ENCODE assay signal across 8 cellular contexts in the genomic region with DNA sequence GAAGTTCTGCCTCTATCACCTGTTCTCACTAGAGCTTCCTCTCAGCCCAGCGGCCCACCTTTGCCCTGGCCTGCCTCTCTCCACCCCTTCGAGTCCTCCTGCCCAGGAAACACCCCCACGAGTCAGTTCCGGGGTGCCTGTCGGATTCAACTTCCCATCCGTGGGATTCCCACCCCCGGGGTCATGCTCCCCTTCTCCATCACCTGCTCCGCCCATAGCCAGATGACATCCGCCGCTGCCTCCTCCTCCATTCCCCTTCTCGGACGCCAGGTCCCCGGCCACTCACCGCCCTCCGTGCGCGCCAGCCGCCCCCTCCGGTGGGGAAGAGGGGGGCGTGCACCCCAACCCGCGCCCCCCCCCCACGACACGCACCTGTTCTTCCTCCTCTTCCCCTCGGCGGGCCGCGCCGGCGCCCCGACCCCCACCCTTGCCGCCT. TPM values are rescaled to one million over a fixed set of nuclear protein-coding genes. Genes with fewer than 3 reads are reported as not detected.
DNase-seq lines count a peak whose midpoint lies in the region; ATAC-seq and TF ChIP-seq lines count a peak whose summit lies in the region.

No MANE protein-coding gene starts in this region.

- 0% methylated on average over 14 to 25 of the region's 32 CpGs for WGBS in upper lobe of left lung, 2 donors

- no peak for TF ChIP-seq EP300 in upper lobe of left lung (IDR thresholded peaks at IDR 0.05)

- TF ChIP-seq CTCF in AG04450 (IDR thresholded peaks at IDR 0.05; ENCODE audit: low read depth, low read length): no peak
- no peak for TF ChIP-seq CTCF in cardiac muscle cell (IDR thresholded peaks at IDR 0.05; ENCODE audit: low read depth, low read length)
- TF ChIP-seq CTCF in upper lobe of left lung (IDR thresholded peaks at IDR 0.05): no peak

- DNase-seq in AG04450 (ENCODE audit: low read depth, low spot score) (no peak), SJCRH30 (peak; percentile 42 to 48), cardiac muscle cell (ENCODE audit: low read depth in 1 of 2, low spot score in 1 of 2) (peak; percentile 12 to 58), posterior cingulate gyrus (peak; percentile 29 to 92 (median 52)), upper lobe of left lung (peak; percentile 81 to 91)
- peak; percentile 55 for DNase-seq in activated naive CD4-positive, alpha-beta T cell treated with anti-CD3 and anti-CD28 coated beads, Interleukin-2, amount 50 U/mL, for 16 hours

- H3K9me3 ChIP-seq in AG04450 (ENCODE audit: control insufficient read depth, insufficient read depth, low read length): no peaks in the 10 kb centered on the region; the same call in 1 of the 2 replicates
- no peaks in the 10 kb centered on the region for H3K9me3 ChIP-seq in SJCRH30 (replicated peaks)
- no peaks in the 10 kb centered on the region for H3K9me3 ChIP-seq in cardiac muscle cell (ENCODE audit: low read depth)
- no peaks in the 10 kb centered on the region for H3K9me3 ChIP-seq in upper lobe of left lung

- intact Hi-C loops in posterior cingulate gyrus (cut with DNase I): loop anchor here (5.0 to 10.0 kb wide), 3 partner anchors 46 to 179 kb away; a partner anchor contains a TSS

- CTCF ChIA-PET in AG04450 (lab: Charles Lee): interaction anchor here (0.5 kb wide), 2 partner anchors 8 to 283 kb away, joined by 3 to 4 read pairs; no protein-coding TSS in a partner anchor

- H3K4me1 ChIP-seq in SJCRH30: peaks cover 7% of the 10 kb centered on the region
- peaks cover 12% of the 10 kb centered on the region for H3K4me1 ChIP-seq in cardiac muscle cell (ENCODE audit: low read depth)
- H3K4me1 ChIP-seq in upper lobe of left lung: peaks cover 15 to 27% (median 16%) of the 10 kb centered on the region in 4 donors

- TF ChIP-seq POLR2A in upper lobe of left lung (IDR thresholded peaks at IDR 0.05): peak in 1 of 4 donors; percentile 50

- ATAC-seq in GM18867 (IDR thresholded peaks at IDR 0.05; ENCODE audit: unreplicated experiment): peak; percentile 29
- peak; percentile 38 for ATAC-seq in HG03135 (IDR thresholded peaks at IDR 0.05; ENCODE audit: unreplicated experiment)
- ATAC-seq in upper lobe of left lung (ENCODE audit: low FRiP score in 2 of 2): peak; percentile 67 to 70

- H3K4me3 ChIP-seq in AG04450 (ENCODE audit: low read depth, low read length) (peak overlapping the region; percentile 88), SJCRH30 (peak overlapping the region; percentile 90), cardiac muscle cell (peak overlapping the region; percentile 93), upper lobe of left lung (peak overlapping the region; percentile 98 to 100 (median 99))

- POLR2A ChIA-PET in AG04450 (lab: Yijun Ruan, JAX): interaction anchor here (0.6 to 0.7 kb wide), 3 partner anchors 10 to 402 kb away, joined by 3 to 7 read pairs (median 3); no protein-coding TSS in a partner anchor

- H3K36me3 ChIP-seq in SJCRH30 (no peaks in the 10 kb centered on the region), cardiac muscle cell (no peaks in the 10 kb centered on the region), upper lobe of left lung (no peaks in the 10 kb centered on the region)

- H3K27ac ChIP-seq in AG04450 (ENCODE audit: low read depth, low read length) (no peak overlapping the region), SJCRH30 (no peak overlapping the region; the same call in 1 of the 2 replicates), cardiac muscle cell (peak overlapping the region; percentile 88), upper lobe of left lung (peak overlapping the region; percentile 87 to 97 (median 91))

- H3K27me3 ChIP-seq in AG04450 (ENCODE audit: control insufficient read depth, insufficient read depth, low read length): no peaks in the 10 kb centered on the region
- H3K27me3 ChIP-seq in SJCRH30: no peaks in the 10 kb centered on the region
- H3K27me3 ChIP-seq in cardiac muscle cell: no peaks in the 10 kb centered on the region
- no peaks in the 10 kb centered on the region for H3K27me3 ChIP-seq in upper lobe of left lung

RNA-seq across cellular contexts. Expression of a gene that starts 0.8 kb away (rescaled TPM):
- polyA plus RNA-seq in AG04450 (2011; rRNA removed) (22.1 and 23.8 TPM in 2 replicates), cardiac muscle cell (111 and 121 TPM in 2 replicates)
- 43.0 and 47.2 TPM in 2 replicates for polyA minus RNA-seq in AG04450 (2011; rRNA and poly(A)+ RNA removed)
- total RNA-seq in SJCRH30 (2014; rRNA removed; shearing (Covaris generic)): 14.9 and 16.1 TPM in 2 replicates
- total RNA-seq in cardiac muscle cell (23.2 and 26.9 TPM in 2 replicates), upper lobe of left lung (10 to 100 TPM; 17.8 to 44.3 (median 23.2) TPM)

Comparison
In these comparisons a context has a peak if more than half of its experiments do, and no peak if none do; other contexts are left out.
1. H3K27ac ChIP-seq: peak in cardiac muscle cell (single experiment) and upper lobe of left lung (4 of 4); none in AG04450 (single experiment) and SJCRH30 (single experiment).
2. Peak in every context shown above with its lines, with median percentiles within 50 percentile points of each other: H3K4me3 ChIP-seq and ATAC-seq.